30 cellular contexts compared by ENCODE assay signal in the genomic region with DNA sequence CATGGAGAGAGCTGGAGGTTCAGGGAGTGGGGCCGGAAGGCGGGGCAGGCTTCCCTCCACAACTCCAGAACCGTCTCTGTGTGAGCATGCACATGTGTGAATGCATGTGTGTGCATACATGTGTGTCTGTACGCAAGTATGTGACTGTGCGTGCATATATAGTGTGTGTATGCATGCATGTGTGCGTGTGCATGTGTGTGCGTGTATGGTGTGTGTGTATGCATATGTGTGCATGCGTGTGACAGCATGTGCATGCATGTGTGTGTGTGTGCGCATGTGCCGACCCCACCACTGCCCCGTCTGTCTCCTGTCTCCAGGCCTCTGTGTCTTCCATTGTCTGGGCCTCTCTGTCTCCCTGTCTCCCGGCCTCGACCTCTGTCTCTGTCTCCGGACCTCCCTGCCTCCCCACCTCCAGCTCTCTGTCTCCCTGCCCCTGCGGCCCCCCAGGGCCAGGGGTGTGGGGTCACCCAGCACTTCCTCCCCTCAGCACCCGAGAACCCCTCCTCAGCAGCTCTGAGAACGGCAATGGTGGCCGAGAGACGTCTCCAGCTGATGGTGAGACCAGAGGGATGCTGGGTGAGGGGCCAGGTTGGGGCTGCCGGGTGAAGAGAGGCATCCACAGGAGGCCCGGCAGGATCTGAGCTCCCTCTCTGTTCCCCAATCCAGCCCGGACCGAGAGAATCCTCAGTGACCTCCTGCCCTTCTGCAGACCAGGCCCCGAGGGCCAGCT. TPM values are rescaled to one million over a fixed set of nuclear protein-coding genes. Genes with fewer than 3 reads are reported as not detected.
A peak's percentile ranks its signal among the peaks of the same experiment; 100 is the strongest.
DNase-seq lines count a peak whose midpoint lies in the region; ATAC-seq, FAIRE-seq and TF ChIP-seq lines count a peak whose summit lies in the region.
"Had no signal": no experiment of that assay in that cellular context is flagged by ENCODE, and none has a peak within 500 bp of the region (broad histone marks: within the 10 kb centered on the region; RNA-seq: fewer than 3 reads in every experiment).

No MANE protein-coding gene starts in this region.

- in situ Hi-C loops in GM12878 (cut with MboI), result no loop called here

- intact Hi-C loops in activated CD4-positive, alpha-beta T cell treated with anti-CD3 and anti-CD28 coated beads, Interleukin-2, amount 10 ng/mL, durations not matched to agents 24 days and 14 days (cut with micrococcal nuclease), result no loop called here
- intact Hi-C loops in GM12878 (cut with micrococcal nuclease; ENCODE audit: unreplicated experiment), result no loop called here
- intact Hi-C loops in mucosa of descending colon (cut with DNase I, micrococcal nuclease), result no loop called here

- TF ChIP-seq POLR2A in GM12878 (IDR thresholded peaks at IDR 0.05; ENCODE audit: low read depth, low read length), result peak; percentile 62

- H3K4me2 ChIP-seq in GM12878 (ENCODE audit: control insufficient read depth, insufficient read depth), result no peak overlapping the region
- H3K4me2 ChIP-seq: BLaER1 had no signal

- H3K36me3 Mint-ChIP-seq in activated CD4-positive, alpha-beta T cell treated with anti-CD3 and anti-CD28 coated beads, Interleukin-2, amount 10 ng/mL, durations not matched to agents 7 days and 5 days (ENCODE audit: low read depth), result peaks cover 57% of the 10 kb centered on the region
- peaks cover 66% of the 10 kb centered on the region for H3K36me3 Mint-ChIP-seq in activated CD4-positive, alpha-beta T cell treated with anti-CD3 and anti-CD28 coated beads, Interleukin-2, amount 10 ng/mL, durations not matched to agents 24 days and 14 days (ENCODE audit: low read depth)
- peaks cover 9% of the 10 kb centered on the region for H3K36me3 Mint-ChIP-seq in type B pancreatic cell

- WGBS in GM12878 (ENCODE audit: insufficient coverage, insufficient replicate concordance, low lambda C conversion rate, missing lambda C conversion rate), result 89% methylated on average over 24 of the region's 24 CpGs

- no peak for TF ChIP-seq EP300 in GM12878 (IDR thresholded peaks at IDR 0.05; ENCODE audit: borderline replicate concordance in 1 of 2, control insufficient read depth in 1 of 2, low read depth in 2 of 2, low read length in 2 of 2)

- no peak overlapping the region for H3K9ac ChIP-seq in GM12878 (ENCODE audit: control insufficient read depth, insufficient read depth, low read length)
- H3K9ac ChIP-seq: BLaER1 had no signal

- H3K27me3 ChIP-seq in GM12878 (replicated peaks in 1 of 2; ENCODE audit: control insufficient read depth in 2 of 2, insufficient read depth in 2 of 2, low read length in 1 of 2), result no peaks in the 10 kb centered on the region
- no peaks in the 10 kb centered on the region for H3K27me3 ChIP-seq in WERI-Rb-1 (ENCODE audit: insufficient read depth, low read depth, severe bottlenecking)

- H3K4me3 ChIP-seq in GM12878 (no peak overlapping the region), mucosa of descending colon (no peak overlapping the region), WERI-Rb-1 (ENCODE audit: low read depth, low read length) (no peak overlapping the region)
- H3K4me3 ChIP-seq: BLaER1, esophagus muscularis mucosa, gastroesophageal sphincter, tibial artery had no signal

- RAD21 ChIA-PET in GM12878 (lab: Charles Lee; ENCODE audit: unreplicated experiment), result no interaction called here

- H2AFZ ChIP-seq in GM12878 (ENCODE audit: control insufficient read depth, low read depth, low read length), result no peak overlapping the region

- no peaks in the 10 kb centered on the region for H4K20me1 ChIP-seq in GM12878 (ENCODE audit: control insufficient read depth, insufficient read depth)

- FAIRE-seq in GM12878 (lab: Jason Lieb, UNC), result no peak
- FAIRE-seq: G401.6, kidney had no signal

- no peaks in the 10 kb centered on the region for H3K9me3 Mint-ChIP-seq in activated CD4-positive, alpha-beta T cell treated with anti-CD3 and anti-CD28 coated beads, Interleukin-2, amount 10 ng/mL, durations not matched to agents 7 days and 5 days
- no peaks in the 10 kb centered on the region for H3K9me3 Mint-ChIP-seq in activated CD4-positive, alpha-beta T cell treated with anti-CD3 and anti-CD28 coated beads, Interleukin-2, amount 10 ng/mL, durations not matched to agents 24 days and 14 days
- H3K9me3 Mint-ChIP-seq in type B pancreatic cell, result no peaks in the 10 kb centered on the region
- H3K9me3 Mint-ChIP-seq: nephron had no signal

- CTCF ChIA-PET in activated CD4-positive, alpha-beta T cell treated with anti-CD3 and anti-CD28 coated beads, Interleukin-2, amount 10 ng/mL, durations not matched to agents 7 days and 5 days (lab: Charles Lee), result interaction anchor here (0.6 kb wide), 2 partner anchors 29 to 678 kb away, joined by 3 read pairs; no protein-coding TSS in a partner anchor
- CTCF ChIA-PET in GM12878 (lab: Yijun Ruan, JAX), result no interaction called here

- H3K27ac ChIP-seq in GM12878 (ENCODE audit: control insufficient read depth, insufficient read depth) (no peak overlapping the region), WERI-Rb-1 (no peak overlapping the region)
- H3K27ac ChIP-seq: BLaER1, esophagus muscularis mucosa, gastroesophageal sphincter, HL-60, tibial artery had no signal

- peaks cover 21% of the 10 kb centered on the region for H3K4me1 Mint-ChIP-seq in activated CD4-positive, alpha-beta T cell treated with anti-CD3 and anti-CD28 coated beads, Interleukin-2, amount 10 ng/mL, durations not matched to agents 7 days and 5 days
- peaks cover 21% of the 10 kb centered on the region for H3K4me1 Mint-ChIP-seq in activated CD4-positive, alpha-beta T cell treated with anti-CD3 and anti-CD28 coated beads, Interleukin-2, amount 10 ng/mL, durations not matched to agents 24 days and 14 days
- no peaks in the 10 kb centered on the region for H3K4me1 Mint-ChIP-seq in type B pancreatic cell (ENCODE audit: unreplicated experiment)
- H3K4me1 Mint-ChIP-seq: nephron had no signal

- DNase-seq in activated CD4-positive, alpha-beta T cell treated with anti-CD3 and anti-CD28 coated beads, Interleukin-2, amount 10 ng/mL, durations not matched to agents 7 days and 5 days, result no peak
- no peak for DNase-seq in activated CD4-positive, alpha-beta T cell treated with anti-CD3 and anti-CD28 coated beads, Interleukin-2, amount 10 ng/mL, durations not matched to agents 24 days and 14 days
- DNase-seq in GM12878 (ENCODE audit: low read depth, low spot score), result no peak
- peak in 2 of 3 donors; percentile 40 to 51 for DNase-seq in mucosa of descending colon
- DNase-seq in type B pancreatic cell (ENCODE audit: extremely low spot score, unreplicated experiment), result no peak
- DNase-seq in WERI-Rb-1, result no peak
- no peak for DNase-seq in NCI-H1105 treated with DMSO at 0.1 percent for 48 hours (lab: John Stamatoyannopoulos, UW)
- DNase-seq in NCI-H2227 (lab: John Stamatoyannopoulos, UW; ENCODE audit: unreplicated experiment), result no peak
- DNase-seq: activated CD4-positive, alpha-beta T cell treated with anti-CD3 and anti-CD28 coated beads, Interleukin-2, amount 50 U/mL, for 1 hour; activated gamma-delta T cell treated with Interleukin-2 at 50 U/mL for 16 hours; effector CD4-positive, alpha-beta T cell; IMR-90; kidney; MM.1S; NCI-H146; NCI-H524 treated with DMSO at 0.1 percent for 48 hours; posterior cingulate gyrus; stimulated activated CD4-positive, alpha-beta T cell treated with anti-CD3 and anti-CD28 coated beads, Interleukin-1b, Interleukin-23, amount 100 ng/mL, for 48 hours; stimulated activated naive CD8-positive, alpha-beta T cell treated with anti-CD3 and anti-CD28 coated beads, Interleukin-15, Interleukin-2, amounts not matched to agents 100 U/mL and 50 U/mL, for 24 hours; tibial artery had no signal

- no peak for ATAC-seq in GM12878
- ATAC-seq in mucosa of descending colon, result peak; percentile 8
- ATAC-seq: gastroesophageal sphincter; stimulated activated naive CD8-positive, alpha-beta T cell treated with anti-CD3 and anti-CD28 coated beads, Interleukin-15, Interleukin-2, amounts not matched to agents 100 U/mL and 50 U/mL, for 24 hours had no signal

- TF ChIP-seq CTCF in GM12878 (IDR thresholded peaks at IDR 0.05 in 2 of 3, conservative IDR thresholded peaks at IDR 0.05 in 1 of 3; ENCODE audit: control insufficient read depth in 2 of 3, extremely low read depth in 1 of 3, insufficient read depth in 1 of 3, low read depth in 3 of 3, low read length in 3 of 3), result no peak
- no peak for TF ChIP-seq CTCF in mucosa of descending colon (IDR thresholded peaks at IDR 0.05)
- TF ChIP-seq CTCF in type B pancreatic cell (conservative IDR thresholded peaks at IDR 0.05), result no peak
- TF ChIP-seq CTCF in WERI-Rb-1 (IDR thresholded peaks at IDR 0.05; ENCODE audit: low read depth, low read length), result no peak

- no TSS peak for BruUV-seq in GM12878 (replicated peaks; lab: Mats Ljungman, UMichigan)

- H3K4me3 Mint-ChIP-seq in activated CD4-positive, alpha-beta T cell treated with anti-CD3 and anti-CD28 coated beads, Interleukin-2, amount 10 ng/mL, durations not matched to agents 7 days and 5 days, result no peak overlapping the region
- no peak overlapping the region for H3K4me3 Mint-ChIP-seq in activated CD4-positive, alpha-beta T cell treated with anti-CD3 and anti-CD28 coated beads, Interleukin-2, amount 10 ng/mL, durations not matched to agents 24 days and 14 days
- H3K4me3 Mint-ChIP-seq in type B pancreatic cell, result no peak overlapping the region
- H3K4me3 Mint-ChIP-seq: nephron had no signal

- no peaks in the 10 kb centered on the region for H3K4me1 ChIP-seq in GM12878 (ENCODE audit: control insufficient read depth, insufficient read depth, low read length)
- peaks cover 16% of the 10 kb centered on the region for H3K4me1 ChIP-seq in mucosa of descending colon (ENCODE audit: low read depth)
- H3K4me1 ChIP-seq: BLaER1, esophagus muscularis mucosa, gastroesophageal sphincter, tibial artery had no signal

- peak overlapping the region; percentile 42 for H3K27ac Mint-ChIP-seq in activated CD4-positive, alpha-beta T cell treated with anti-CD3 and anti-CD28 coated beads, Interleukin-2, amount 10 ng/mL, durations not matched to agents 7 days and 5 days
- no peak overlapping the region for H3K27ac Mint-ChIP-seq in activated CD4-positive, alpha-beta T cell treated with anti-CD3 and anti-CD28 coated beads, Interleukin-2, amount 10 ng/mL, durations not matched to agents 24 days and 14 days
- H3K27ac Mint-ChIP-seq in type B pancreatic cell, result peak overlapping the region; percentile 88
- H3K27ac Mint-ChIP-seq: nephron had no signal

- peaks cover 22 to 39% of the 10 kb centered on the region in 2 experiments; a peak in 3 of 4 replicates for H3K36me3 ChIP-seq in GM12878 (ENCODE audit: control insufficient read depth in 2 of 2, insufficient read depth in 2 of 2, low read length in 1 of 2)
- H3K36me3 ChIP-seq in mucosa of descending colon (ENCODE audit: low read depth), result no peaks in the 10 kb centered on the region
- peaks cover 31% of the 10 kb centered on the region for H3K36me3 ChIP-seq in WERI-Rb-1

- TF ChIP-seq RAD21 in GM12878 (IDR thresholded peaks at IDR 0.05; ENCODE audit: insufficient read depth, low read depth, low read length), result no peak

- H3K79me2 ChIP-seq in GM12878 (ENCODE audit: control insufficient read depth, insufficient read depth, low read length), result no peaks in the 10 kb centered on the region

- SMC1A ChIA-PET in GM12878 (lab: Charles Lee; ENCODE audit: uncharacterized antibody, unreplicated experiment), result no interaction called here

- POLR2A ChIA-PET in activated CD4-positive, alpha-beta T cell treated with anti-CD3 and anti-CD28 coated beads, Interleukin-2, amount 10 ng/mL, durations not matched to agents 7 days and 5 days (lab: Charles Lee), result no interaction called here
- POLR2A ChIA-PET in GM12878 (lab: Charles Lee), result no interaction called here

- H3K27me3 Mint-ChIP-seq in activated CD4-positive, alpha-beta T cell treated with anti-CD3 and anti-CD28 coated beads, Interleukin-2, amount 10 ng/mL, durations not matched to agents 7 days and 5 days, result peaks cover under 1% of the 10 kb centered on the region
- H3K27me3 Mint-ChIP-seq in activated CD4-positive, alpha-beta T cell treated with anti-CD3 and anti-CD28 coated beads, Interleukin-2, amount 10 ng/mL, durations not matched to agents 24 days and 14 days, result no peaks in the 10 kb centered on the region
- peaks cover 9% of the 10 kb centered on the region for H3K27me3 Mint-ChIP-seq in type B pancreatic cell

- H3K9me3 ChIP-seq in GM12878 (replicated peaks; ENCODE audit: control insufficient read depth, insufficient read depth, low read length), result no peaks in the 10 kb centered on the region
- no peaks in the 10 kb centered on the region for H3K9me3 ChIP-seq in mucosa of descending colon
- no peaks in the 10 kb centered on the region for H3K9me3 ChIP-seq in WERI-Rb-1 (ENCODE audit: severe bottlenecking)
- H3K9me3 ChIP-seq: BLaER1, esophagus muscularis mucosa, gastroesophageal sphincter, tibial artery had no signal

RNA-seq across cellular contexts. Expression of a gene that starts 22.5 kb away (rescaled TPM):
- 100 to 1,000 TPM; 663 to 761 TPM for total RNA-seq in activated CD4-positive, alpha-beta T cell treated with anti-CD3 and anti-CD28 coated beads, Interleukin-2, amount 10 ng/mL, durations not matched to agents 7 days and 5 days
- total RNA-seq in activated CD4-positive, alpha-beta T cell treated with anti-CD3 and anti-CD28 coated beads, Interleukin-2, amount 10 ng/mL, durations not matched to agents 24 days and 14 days, result 365 and 378 TPM in 2 replicates
- 129 and 142 TPM in 2 replicates for total RNA-seq in GM12878 (2013; cell fraction: nucleolus; rRNA removed)
- total RNA-seq in GM12878 (2014; rRNA removed) (63.3 and 67.8 TPM in 2 replicates), GM12878 (2014; rRNA removed; fragmentation: Illumina TruSeq; extraction: Trizol) (21.2 and 21.7 TPM in 2 replicates), GM12878 (2021) (185 and 207 TPM in 2 replicates), mucosa of descending colon (100 to 1,000 TPM in 1 of 3 donors, 10 to 100 TPM in 2; 84.9 to 125 (median 92.3) TPM), type B pancreatic cell (ENCODE audit: low replicate concordance) (51.7 and 58.9 TPM in 2 replicates)
- 58.7 TPM for polyA plus RNA-seq in GM12878 (2011; ENCODE audit: low read depth)
- polyA plus RNA-seq in GM12878 (2011; rRNA removed) (22.5 and 40.1 TPM in 2 replicates), GM12878 (2014; fragmentation: Illumina TruSeq; extraction: Trizol) (13.4 and 35.3 TPM in 2 replicates), GM12878 (2014; fragmentation: Nextera tagmentation; extraction: Ambion mirVana) (1 to 10 TPM; 1.2 to 5.9 TPM), GM12878 (2014; rRNA removed) (151 and 182 TPM in 2 replicates), GM12878 (2016; fragmentation: Nextera tagmentation; extraction: Ambion mirVana) (100 to 1,000 TPM in 1 of 2 experiments, 10 to 100 TPM in 1; 89.7 to 110 TPM)
- 52.3 and 74.7 TPM in 2 replicates for polyA plus RNA-seq in GM12878 (2011; cell fraction: cytosol; rRNA removed)
- 425 and 583 TPM in 2 replicates for polyA plus RNA-seq in GM12878 (2011; cell fraction: nucleus; rRNA removed)
- 158 and 192 TPM in 2 replicates for polyA plus RNA-seq in GM12878 (2012)
- 21.7 and 42.7 TPM in 2 replicates for polyA minus RNA-seq in GM12878 (2011; rRNA and poly(A)+ RNA removed)
- 28.9 and 30.2 TPM in 2 replicates for polyA minus RNA-seq in GM12878 (2011; cell fraction: cytosol; rRNA and poly(A)+ RNA removed)
- polyA minus RNA-seq in GM12878 (2011; cell fraction: nucleus; rRNA and poly(A)+ RNA removed), result 40.9 and 71.2 TPM in 2 replicates

RNA-seq across cellular contexts. Expression of a gene that starts 22.8 kb away (rescaled TPM):
- 1 to 10 TPM; 1.5 to 1.6 TPM for total RNA-seq in activated CD4-positive, alpha-beta T cell treated with anti-CD3 and anti-CD28 coated beads, Interleukin-2, amount 10 ng/mL, durations not matched to agents 7 days and 5 days
- total RNA-seq in activated CD4-positive, alpha-beta T cell treated with anti-CD3 and anti-CD28 coated beads, Interleukin-2, amount 10 ng/mL, durations not matched to agents 24 days and 14 days, result 3.1 and 4.2 TPM in 2 replicates
- total RNA-seq in GM12878 (2013; cell fraction: nucleolus; rRNA removed), result 0.83 and 1.2 TPM in 2 replicates
- total RNA-seq in GM12878 (2014; rRNA removed) (0.11 TPM in 1 of 2 replicates, not detected in the other), GM12878 (2014; rRNA removed; fragmentation: Illumina TruSeq; extraction: Trizol) (not detected in 2 replicates), GM12878 (2021) (0.10 and 0.19 TPM in 2 replicates), mucosa of descending colon (1 to 10 TPM in 1 of 3 donors, under 1 TPM in 2; 0.70 to 1.1 (median 0.98) TPM), type B pancreatic cell (ENCODE audit: low replicate concordance) (0.17 and 0.24 TPM in 2 replicates)
- 0.46 TPM for polyA plus RNA-seq in GM12878 (2011; ENCODE audit: low read depth)
- polyA plus RNA-seq in GM12878 (2011; rRNA removed) (0.05 TPM in 1 of 2 replicates, not detected in the other), GM12878 (2014; fragmentation: Illumina TruSeq; extraction: Trizol) (0.04 TPM in 1 of 2 replicates, not detected in the other), GM12878 (2014; fragmentation: Nextera tagmentation; extraction: Ambion mirVana) (not detected), GM12878 (2014; rRNA removed) (0.10 TPM in 1 of 2 replicates, not detected in the other), GM12878 (2016; fragmentation: Nextera tagmentation; extraction: Ambion mirVana) (not detected)
- 0.04 and 0.10 TPM in 2 replicates for polyA plus RNA-seq in GM12878 (2011; cell fraction: cytosol; rRNA removed)
- 1.2 and 1.3 TPM in 2 replicates for polyA plus RNA-seq in GM12878 (2011; cell fraction: nucleus; rRNA removed)
- 1.00 and 1.4 TPM in 2 replicates for polyA plus RNA-seq in GM12878 (2012)
- not detected in 2 replicates for polyA minus RNA-seq in GM12878 (2011; rRNA and poly(A)+ RNA removed)
- not detected in 2 replicates for polyA minus RNA-seq in GM12878 (2011; cell fraction: cytosol; rRNA and poly(A)+ RNA removed)
- 0.24 TPM in 1 of 2 replicates, not detected in the other for polyA minus RNA-seq in GM12878 (2011; cell fraction: nucleus; rRNA and poly(A)+ RNA removed)
- total RNA-seq: cardiac septum, gastroesophageal sphincter, IMR-90, lung microvascular endothelial cell, skeletal muscle tissue had no signal
- polyA plus RNA-seq: IMR-90 had no signal

RNA-seq across cellular contexts. Expression of a gene that starts 28.4 kb away (rescaled TPM):
- 1 to 10 TPM; 2.9 to 4.7 TPM for total RNA-seq in activated CD4-positive, alpha-beta T cell treated with anti-CD3 and anti-CD28 coated beads, Interleukin-2, amount 10 ng/mL, durations not matched to agents 7 days and 5 days
- total RNA-seq in activated CD4-positive, alpha-beta T cell treated with anti-CD3 and anti-CD28 coated beads, Interleukin-2, amount 10 ng/mL, durations not matched to agents 24 days and 14 days, result 2.6 and 2.7 TPM in 2 replicates
- total RNA-seq in GM12878 (2013; cell fraction: nucleolus; rRNA removed), result 163 and 166 TPM in 2 replicates
- 370 and 414 TPM in 2 replicates for total RNA-seq in GM12878 (2014; rRNA removed)
- 243 and 253 TPM in 2 replicates for total RNA-seq in GM12878 (2014; rRNA removed; fragmentation: Illumina TruSeq; extraction: Trizol)
- total RNA-seq in GM12878 (2021), result 357 and 368 TPM in 2 replicates
- 302 TPM for polyA plus RNA-seq in GM12878 (2011; ENCODE audit: low read depth)
- polyA plus RNA-seq in GM12878 (2011; rRNA removed), result 117 and 280 TPM in 2 replicates
- 347 and 501 TPM in 2 replicates for polyA plus RNA-seq in GM12878 (2011; cell fraction: cytosol; rRNA removed)
- polyA plus RNA-seq in GM12878 (2011; cell fraction: nucleus; rRNA removed), result 160 and 176 TPM in 2 replicates
- polyA plus RNA-seq in GM12878 (2012), result 480 and 877 TPM in 2 replicates
- polyA plus RNA-seq in GM12878 (2014; fragmentation: Illumina TruSeq; extraction: Trizol), result 97.1 and 294 TPM in 2 replicates
- polyA plus RNA-seq in GM12878 (2014; fragmentation: Nextera tagmentation; extraction: Ambion mirVana), result 10 to 100 TPM; 38.8 to 76.5 TPM
- 400 and 502 TPM in 2 replicates for polyA plus RNA-seq in GM12878 (2014; rRNA removed)
- polyA plus RNA-seq in GM12878 (2016; fragmentation: Nextera tagmentation; extraction: Ambion mirVana), result 100 to 1,000 TPM; 268 to 283 TPM
- polyA minus RNA-seq in GM12878 (2011; rRNA and poly(A)+ RNA removed), result 144 and 359 TPM in 2 replicates
- polyA minus RNA-seq in GM12878 (2011; cell fraction: cytosol; rRNA and poly(A)+ RNA removed), result 143 and 156 TPM in 2 replicates
- polyA minus RNA-seq in GM12878 (2011; cell fraction: nucleus; rRNA and poly(A)+ RNA removed), result 66.9 and 93.6 TPM in 2 replicates
- 1 to 10 TPM; 2.7 to 7.3 (median 3.9) TPM for total RNA-seq in mucosa of descending colon
- total RNA-seq in type B pancreatic cell (ENCODE audit: low replicate concordance), result 0.48 and 0.52 TPM in 2 replicates
- total RNA-seq: A172, cardiac septum, IMR-90, lung microvascular endothelial cell had no signal

RNA-seq across cellular contexts. Expression of a gene that starts 45.4 kb away (rescaled TPM):
- total RNA-seq in activated CD4-positive, alpha-beta T cell treated with anti-CD3 and anti-CD28 coated beads, Interleukin-2, amount 10 ng/mL, durations not matched to agents 7 days and 5 days, result 1,000 to 10,000 TPM; 2,679 to 3,011 TPM
- 2,909 and 2,931 TPM in 2 replicates for total RNA-seq in activated CD4-positive, alpha-beta T cell treated with anti-CD3 and anti-CD28 coated beads, Interleukin-2, amount 10 ng/mL, durations not matched to agents 24 days and 14 days
- total RNA-seq in GM12878 (2013; cell fraction: nucleolus; rRNA removed), result 337 and 389 TPM in 2 replicates
- 2,833 and 3,056 TPM in 2 replicates for total RNA-seq in GM12878 (2014; rRNA removed)
- 4,466 and 4,585 TPM in 2 replicates for total RNA-seq in GM12878 (2014; rRNA removed; fragmentation: Illumina TruSeq; extraction: Trizol)
- total RNA-seq in GM12878 (2021), result 4,047 and 4,139 TPM in 2 replicates
- polyA plus RNA-seq in GM12878 (2011; ENCODE audit: low read depth), result 3,782 TPM
- polyA plus RNA-seq in GM12878 (2011; rRNA removed), result 2,203 and 3,275 TPM in 2 replicates
- polyA plus RNA-seq in GM12878 (2011; cell fraction: cytosol; rRNA removed), result 6,871 and 7,631 TPM in 2 replicates
- polyA plus RNA-seq in GM12878 (2011; cell fraction: nucleus; rRNA removed), result 984 and 1,594 TPM in 2 replicates
- 5,988 and 6,622 TPM in 2 replicates for polyA plus RNA-seq in GM12878 (2012)
- 763 and 2,654 TPM in 2 replicates for polyA plus RNA-seq in GM12878 (2014; fragmentation: Illumina TruSeq; extraction: Trizol)
- polyA plus RNA-seq in GM12878 (2014; fragmentation: Nextera tagmentation; extraction: Ambion mirVana), result 1,000 to 10,000 TPM; 5,523 to 5,578 TPM
- 2,615 and 3,329 TPM in 2 replicates for polyA plus RNA-seq in GM12878 (2014; rRNA removed)
- 1,000 to 10,000 TPM; 4,207 to 4,390 TPM for polyA plus RNA-seq in GM12878 (2016; fragmentation: Nextera tagmentation; extraction: Ambion mirVana)
- polyA minus RNA-seq in GM12878 (2011; rRNA and poly(A)+ RNA removed), result 545 and 1,896 TPM in 2 replicates
- 1,252 and 1,303 TPM in 2 replicates for polyA minus RNA-seq in GM12878 (2011; cell fraction: cytosol; rRNA and poly(A)+ RNA removed)
- 228 and 274 TPM in 2 replicates for polyA minus RNA-seq in GM12878 (2011; cell fraction: nucleus; rRNA and poly(A)+ RNA removed)
- 1,000 to 10,000 TPM; 1,251 to 1,696 (median 1,572) TPM for total RNA-seq in mucosa of descending colon
- total RNA-seq in type B pancreatic cell (ENCODE audit: low replicate concordance), result 3,159 and 4,081 TPM in 2 replicates

RNA-seq across cellular contexts. Expression of a gene that starts 53.7 kb away (rescaled TPM):
- 10 to 100 TPM; 67.4 to 74.0 TPM for total RNA-seq in activated CD4-positive, alpha-beta T cell treated with anti-CD3 and anti-CD28 coated beads, Interleukin-2, amount 10 ng/mL, durations not matched to agents 7 days and 5 days
- total RNA-seq in activated CD4-positive, alpha-beta T cell treated with anti-CD3 and anti-CD28 coated beads, Interleukin-2, amount 10 ng/mL, durations not matched to agents 24 days and 14 days, result 37.2 and 41.5 TPM in 2 replicates
- total RNA-seq in GM12878 (2013; cell fraction: nucleolus; rRNA removed), result 9.6 and 11.0 TPM in 2 replicates
- total RNA-seq in GM12878 (2014; rRNA removed) (90.6 and 104 TPM in 2 replicates), GM12878 (2014; rRNA removed; fragmentation: Illumina TruSeq; extraction: Trizol) (14.1 and 15.6 TPM in 2 replicates), GM12878 (2021) (71.2 and 80.6 TPM in 2 replicates), mucosa of descending colon (100 to 1,000 TPM; 150 to 160 (median 152) TPM), type B pancreatic cell (ENCODE audit: low replicate concordance) (124 and 140 TPM in 2 replicates)
- polyA plus RNA-seq in GM12878 (2011; ENCODE audit: low read depth), result 57.5 TPM
- polyA plus RNA-seq in GM12878 (2011; rRNA removed) (8.3 and 15.9 TPM in 2 replicates), GM12878 (2014; fragmentation: Illumina TruSeq; extraction: Trizol) (5.2 and 11.1 TPM in 2 replicates), GM12878 (2014; fragmentation: Nextera tagmentation; extraction: Ambion mirVana) (10 to 100 TPM; 10.9 to 27.3 TPM), GM12878 (2014; rRNA removed) (115 and 118 TPM in 2 replicates), GM12878 (2016; fragmentation: Nextera tagmentation; extraction: Ambion mirVana) (10 to 100 TPM; 86.9 to 90.4 TPM)
- polyA plus RNA-seq in GM12878 (2011; cell fraction: cytosol; rRNA removed), result 41.8 and 54.8 TPM in 2 replicates
- 25.1 and 27.7 TPM in 2 replicates for polyA plus RNA-seq in GM12878 (2011; cell fraction: nucleus; rRNA removed)
- 69.9 and 85.8 TPM in 2 replicates for polyA plus RNA-seq in GM12878 (2012)
- 11.8 and 16.9 TPM in 2 replicates for polyA minus RNA-seq in GM12878 (2011; rRNA and poly(A)+ RNA removed)
- 4.4 and 4.8 TPM in 2 replicates for polyA minus RNA-seq in GM12878 (2011; cell fraction: cytosol; rRNA and poly(A)+ RNA removed)
- 7.6 and 12.1 TPM in 2 replicates for polyA minus RNA-seq in GM12878 (2011; cell fraction: nucleus; rRNA and poly(A)+ RNA removed)

Comparison
In these comparisons a context has a peak if more than half of its experiments do, and no peak if none do; other contexts are left out.
1. DNase-seq: peak in mucosa of descending colon (2 of 3); none in activated CD4-positive, alpha-beta T cell treated with anti-CD3 and anti-CD28 coated beads, Interleukin-2, amount 10 ng/mL, durations not matched to agents 7 days and 5 days (single experiment), activated CD4-positive, alpha-beta T cell treated with anti-CD3 and anti-CD28 coated beads, Interleukin-2, amount 10 ng/mL, durations not matched to agents 24 days and 14 days (single experiment), GM12878 (single experiment), type B pancreatic cell (single experiment), WERI-Rb-1 (single experiment), NCI-H1105 treated with DMSO at 0.1 percent for 48 hours (single experiment) and NCI-H2227 (single experiment).
2. RNA of a gene that starts 28.4 kb away (total RNA-seq): 163 to 414 TPM in GM12878; 2.9 to 4.7 TPM in activated CD4-positive, alpha-beta T cell treated with anti-CD3 and anti-CD28 coated beads, Interleukin-2, amount 10 ng/mL, durations not matched to agents 7 days and 5 days, 2.7 to 7.3 TPM in mucosa of descending colon, 2.6 to 2.7 TPM in activated CD4-positive, alpha-beta T cell treated with anti-CD3 and anti-CD28 coated beads, Interleukin-2, amount 10 ng/mL, durations not matched to agents 24 days and 14 days and 0.48 to 0.52 TPM in type B pancreatic cell; every median in the first group is over 10 times any median in the second.